Comparison of ENCODE assay signal across 9 cellular contexts in the genomic region with DNA sequence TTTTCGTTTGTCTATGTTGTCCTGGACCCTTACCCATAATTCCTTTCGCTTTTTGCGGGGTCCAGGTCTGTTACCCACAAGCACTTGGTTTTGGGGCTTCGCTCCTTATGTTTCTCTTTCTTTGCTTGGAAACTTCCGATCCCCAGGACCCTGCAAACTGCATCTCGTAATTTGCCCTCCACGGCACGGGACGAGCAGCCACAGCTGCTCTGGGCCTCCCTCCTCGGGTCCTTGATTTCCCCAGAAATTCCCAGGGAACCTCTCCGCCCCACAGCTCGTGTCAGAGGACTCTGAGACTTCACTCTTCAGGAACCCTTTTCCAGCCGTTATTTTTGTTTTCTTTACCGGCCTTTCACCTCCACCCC. TPM values are rescaled to one million over a fixed set of nuclear protein-coding genes. Genes with fewer than 3 reads are reported as not detected.
A peak's percentile ranks its signal among the peaks of the same experiment; 100 is the strongest.
DNase-seq lines count a peak whose midpoint lies in the region; ATAC-seq and TF ChIP-seq lines count a peak whose summit lies in the region.
"Had no signal": no experiment of that assay in that cellular context is flagged by ENCODE, and none has a peak within 500 bp of the region (broad histone marks: within the 10 kb centered on the region; RNA-seq: fewer than 3 reads in every experiment).

No MANE protein-coding gene starts in this region.

- no peak for TF ChIP-seq CTCF in GM12864 (IDR thresholded peaks at IDR 0.05; ENCODE audit: low read depth, low read length, missing control alignments)
- TF ChIP-seq CTCF in fibroblast of the aortic adventitia (IDR thresholded peaks at IDR 0.05; ENCODE audit: insufficient read depth, low read length): no peak
- TF ChIP-seq CTCF in retinal pigment epithelial cell (conservative IDR thresholded peaks at IDR 0.05; ENCODE audit: low read depth, low read length): no peak

- peaks cover 47% of the 10 kb centered on the region for H3K36me3 ChIP-seq in SK-N-MC (ENCODE audit: insufficient read depth, low read length)

- H3K27ac ChIP-seq in SK-N-MC: peak overlapping the region; percentile 96

- H3K9ac ChIP-seq in SK-N-MC (ENCODE audit: insufficient read length): peak overlapping the region; percentile 99

- H3K4me3 ChIP-seq in GM12864 (ENCODE audit: low read depth, low read length): peak overlapping the region; percentile 97
- H3K4me3 ChIP-seq in SK-N-MC: peak overlapping the region; percentile 100
- H3K4me3 ChIP-seq in fibroblast of the aortic adventitia (ENCODE audit: low read depth, low read length): peak overlapping the region; percentile 96
- H3K4me3 ChIP-seq in retinal pigment epithelial cell (ENCODE audit: low read length): peak overlapping the region; percentile 92

- DNase-seq in GM12864 (ENCODE audit: low read depth) (no peak), SK-N-MC (ENCODE audit: low read depth, low spot score) (no peak), fibroblast of the aortic adventitia (ENCODE audit: low read depth) (no peak), retinal pigment epithelial cell (ENCODE audit: low read depth) (no peak), DMS79 treated with DMSO at 0.1 percent for 48 hours (lab: John Stamatoyannopoulos, UW) (no peak), GF-D8 (lab: John Stamatoyannopoulos, UW) (no peak), NCI-H2081 (lab: John Stamatoyannopoulos, UW) (no peak), left lobe of liver (ENCODE audit: low spot score) (no peak)

- H3K9me3 ChIP-seq in SK-N-MC (ENCODE audit: low read depth, low read length): no peaks in the 10 kb centered on the region

- no peak for ATAC-seq in left lobe of liver

RNA-seq across cellular contexts. Expression of gene SNRNP70, which starts 0.6 kb away (rescaled TPM):
- total RNA-seq in fibroblast of the aortic adventitia (ENCODE audit: low replicate concordance) (111 and 129 TPM in 2 replicates), left lobe of liver (170 TPM)

RNA-seq across cellular contexts. Expression of gene KCNA7, which starts 13.4 kb away (rescaled TPM):
- total RNA-seq in fibroblast of the aortic adventitia (ENCODE audit: low replicate concordance) (not detected in 2 replicates), left lobe of liver (not detected)
- total RNA-seq: H4 had no signal

RNA-seq across cellular contexts. Expression of gene NTF4, which starts 21.2 kb away (rescaled TPM):
- total RNA-seq in fibroblast of the aortic adventitia (ENCODE audit: low replicate concordance) (not detected in 2 replicates), left lobe of liver (not detected)
- total RNA-seq: H4 had no signal

RNA-seq across cellular contexts. Expression of gene CGB7, which starts 28.3 kb away (rescaled TPM):
- total RNA-seq in fibroblast of the aortic adventitia (ENCODE audit: low replicate concordance) (0.09 TPM in 1 of 2 replicates, not detected in the other), left lobe of liver (not detected)
- total RNA-seq: H4 had no signal

RNA-seq across cellular contexts. Expression of gene LIN7B, which starts 28.3 kb away (rescaled TPM):
- total RNA-seq in fibroblast of the aortic adventitia (ENCODE audit: low replicate concordance) (2.2 and 3.7 TPM in 2 replicates), left lobe of liver (5.5 TPM)
